In genomic region chr11:44930588-44931302, GRCh38 we compare ENCODE assay signal across 1 cellular context.
TF ChIP-seq lines count a peak whose summit lies in the region.

No MANE protein-coding gene starts in this region.

TF ChIP-seq in GM23338, 12 proteins besides CTCF, POLR2A, EP300 and RAD21 (continued from another document):
- TF ChIP-seq ZNF462 (CRISPR knock-in tag; IDR thresholded peaks at IDR 0.05) (no peak), REST (IDR thresholded peaks at IDR 0.05; ENCODE audit: unreplicated experiment) (no peak), JUNB (IDR thresholded peaks at IDR 0.05; ENCODE audit: unreplicated experiment) (no peak), STAT1 (IDR thresholded peaks at IDR 0.05; ENCODE audit: unreplicated experiment) (no peak)
